ENCODE assay signal across 8 cellular contexts in genomic region chr2:207529330-207530159, GRCh38. TPM values are rescaled to one million over a fixed set of nuclear protein-coding genes. Genes with fewer than 3 reads are reported as not detected.
DNase-seq lines count a peak whose midpoint lies in the region; ATAC-seq lines count a peak whose summit lies in the region.

CREB1 (plus strand) TSS chr2:207529962; CDS start chr2:207555636, 25,674 bp downstream.

- no peaks in the 10 kb centered on the region for H3K27me3 Mint-ChIP-seq in IgD-negative memory B cell

- H3K27ac ChIP-seq in epithelial cell of prostate = peak within 1 kb of the TSS; percentile 93

- peak; percentile 81 for ATAC-seq in GM21529 (IDR thresholded peaks at IDR 0.05; ENCODE audit: unreplicated experiment)

- H3K9me3 Mint-ChIP-seq in IgD-negative memory B cell = peaks cover 0 to 2% (median 0%) of the 10 kb centered on the region in 3 donors

- peak within 1 kb of the TSS; percentile 93 to 100 (median 99) for H3K27ac Mint-ChIP-seq in IgD-negative memory B cell

- H3K4me1 Mint-ChIP-seq in IgD-negative memory B cell = peaks cover 43 to 60% (median 50%) of the 10 kb centered on the region in 3 donors

- peak; percentile 91 for DNase-seq in DMS 273 treated with DMSO at 0.1 percent for 48 hours (lab: John Stamatoyannopoulos, UW)
- peak; percentile 77 for DNase-seq in OCI-M2 (lab: John Stamatoyannopoulos, UW; ENCODE audit: unreplicated experiment)
- DNase-seq in activated T-cell treated with anti-CD3 and anti-CD28 coated beads for 4 hours = peak; percentile 100
- peak; percentile 94 for DNase-seq in epithelial cell of prostate (ENCODE audit: low read depth, low spot score)
- peak; percentile 99 for DNase-seq in mucosa of gallbladder (ENCODE audit: low spot score)
- peak; percentile 99 for DNase-seq in stimulated activated CD8-positive, alpha-beta memory T cell treated with anti-CD3 and anti-CD28 coated beads, Interleukin-4, amount 100 ng/mL, for 4 hours (ENCODE audit: low read depth in 2 of 2, low spot score in 1 of 2)

- H3K36me3 Mint-ChIP-seq in IgD-negative memory B cell = no peaks in the 10 kb centered on the region

- H3K4me3 Mint-ChIP-seq in IgD-negative memory B cell = peak within 1 kb of the TSS; percentile 96 to 99 (median 98)

RNA-seq across cellular contexts. Expression of gene CREB1, which starts in this region (rescaled TPM):
- polyA plus RNA-seq in IgD-negative memory B cell = 84.5 TPM
- 65.4 TPM for total RNA-seq in mucosa of gallbladder

Comparison
In these comparisons a context has a peak if more than half of its experiments do, and no peak if none do; other contexts are left out.
1. Peak in every context shown above with its lines: DNase-seq, ATAC-seq and H3K27ac ChIP-seq.